12 cellular contexts compared by ENCODE assay signal in genomic region chr3:98561727-98562521, GRCh38. TPM values are rescaled to one million over a fixed set of nuclear protein-coding genes. Genes with fewer than 3 reads are reported as not detected.
DNase-seq lines count a peak whose midpoint lies in the region; ATAC-seq, FAIRE-seq and TF ChIP-seq lines count a peak whose summit lies in the region.
"Had no signal": no experiment of that assay in that cellular context is flagged by ENCODE, and none has a peak within 500 bp of the region (broad histone marks: within the 10 kb centered on the region; RNA-seq: fewer than 3 reads in every experiment).

No MANE protein-coding gene starts in this region.

- H2AFZ ChIP-seq in fibroblast of lung (ENCODE audit: low read length) (no peak overlapping the region), Karpas-422 (ENCODE audit: low read length) (no peak overlapping the region)
- H2AFZ ChIP-seq: parathyroid adenoma had no signal

- H3K4me2 ChIP-seq in fibroblast of lung (ENCODE audit: extremely low read depth, insufficient read depth, low read length) (no peak overlapping the region), Karpas-422 (ENCODE audit: low read depth, low read length, poor library complexity, severe bottlenecking) (no peak overlapping the region)

- TF ChIP-seq CTCF in fibroblast of lung (conservative IDR thresholded peaks at IDR 0.05 in 1 of 2, IDR thresholded peaks at IDR 0.05 in 1 of 2; ENCODE audit: low read depth in 1 of 2, low read length in 2 of 2) = no peak

- H4K20me1 ChIP-seq in fibroblast of lung (ENCODE audit: control insufficient read depth, extremely low read depth, insufficient read depth, low read length) (no peaks in the 10 kb centered on the region), Karpas-422 (ENCODE audit: insufficient read depth, low read depth, low read length) (no peaks in the 10 kb centered on the region)

- no peak overlapping the region for H3K27ac ChIP-seq in fibroblast of lung (ENCODE audit: insufficient read depth, low read length)
- H3K27ac ChIP-seq in Karpas-422 (ENCODE audit: low read length) = no peak overlapping the region
- H3K27ac ChIP-seq: parathyroid adenoma had no signal

- H3K4me1 ChIP-seq in fibroblast of lung (ENCODE audit: control insufficient read depth, extremely low read depth, insufficient read depth, low read length) (no peaks in the 10 kb centered on the region), HAP-1 (no peaks in the 10 kb centered on the region), Karpas-422 (ENCODE audit: low read length) (no peaks in the 10 kb centered on the region)
- H3K4me1 ChIP-seq: parathyroid adenoma had no signal

- in situ Hi-C loops in HAP-1 (cut with MboI; ENCODE audit: low sequenced_read_pairs) = no loop called here

- H3K9me3 ChIP-seq in fibroblast of lung (ENCODE audit: control insufficient read depth, insufficient read depth, low read depth, low read length) = no peaks in the 10 kb centered on the region
- no peaks in the 10 kb centered on the region for H3K9me3 ChIP-seq in HAP-1
- no peaks in the 10 kb centered on the region for H3K9me3 ChIP-seq in Karpas-422 (ENCODE audit: low read length)

- H3K36me3 ChIP-seq in fibroblast of lung (ENCODE audit: control insufficient read depth, insufficient read depth, low read length) = no peaks in the 10 kb centered on the region
- no peaks in the 10 kb centered on the region for H3K36me3 ChIP-seq in HAP-1 (replicated peaks)
- no peaks in the 10 kb centered on the region for H3K36me3 ChIP-seq in Karpas-422 (ENCODE audit: insufficient read depth, low read length)

- H3K79me2 ChIP-seq in fibroblast of lung (ENCODE audit: control insufficient read depth, insufficient read depth, low read length) (no peaks in the 10 kb centered on the region), Karpas-422 (ENCODE audit: low read length) (no peaks in the 10 kb centered on the region)
- H3K79me2 ChIP-seq: parathyroid adenoma had no signal

- H3K9ac ChIP-seq in fibroblast of lung (ENCODE audit: insufficient read depth, low read length) (no peak overlapping the region), Karpas-422 (ENCODE audit: low read length) (no peak overlapping the region)
- H3K9ac ChIP-seq: parathyroid adenoma had no signal

- peak; percentile 96 for FAIRE-seq in GM19239 (lab: Jason Lieb, UNC)
- FAIRE-seq: HepG2 had no signal

- no peaks in the 10 kb centered on the region for H3K9me2 ChIP-seq in Karpas-422 (replicated peaks; ENCODE audit: insufficient read depth, low read length)

- no peak overlapping the region for H3K4me3 ChIP-seq in fibroblast of lung (replicated peaks in 1 of 4; ENCODE audit: control extremely low read depth in 1 of 4, insufficient read depth in 1 of 4, low read depth in 3 of 4, low read length in 4 of 4)
- no peak overlapping the region for H3K4me3 ChIP-seq in HAP-1
- no peak overlapping the region for H3K4me3 ChIP-seq in Karpas-422 (ENCODE audit: low read length)

- H3K27me3 ChIP-seq in fibroblast of lung (ENCODE audit: control insufficient read depth, insufficient read depth, low read length) = no peaks in the 10 kb centered on the region
- 0 out of 2 replicates have a peak, but pooled peaks cover 3% of the 10 kb centered on the region for H3K27me3 ChIP-seq in HAP-1 (ENCODE audit: low read depth)
- H3K27me3 ChIP-seq in Karpas-422 (ENCODE audit: low read length) = no peaks in the 10 kb centered on the region

- no peak for ATAC-seq in GM19467 (IDR thresholded peaks at IDR 0.05; ENCODE audit: unreplicated experiment)
- ATAC-seq: HepG2 had no signal

- DNase-seq in Daoy (ENCODE audit: low read depth) (peak; percentile 58), GM19239 (ENCODE audit: insufficient read length, low spot score) (no peak), OCI-M1 (lab: John Stamatoyannopoulos, UW) (peak; percentile 21), fibroblast of lung (ENCODE audit: low read depth in 2 of 2) (peak; percentile 9 to 53), HAP-1 (ENCODE audit: low spot score in 2 of 2) (no peak), Karpas-422 (no peak), activated gamma-delta T cell (lab: John Stamatoyannopoulos, UW) (no peak)
- DNase-seq: cortex of kidney had no signal

RNA-seq across cellular contexts. Expression of gene GPR15, which starts 30.1 kb away (rescaled TPM):
- not detected in 2 replicates for total RNA-seq in Daoy (2014; rRNA removed; shearing (Covaris generic))
- total RNA-seq in fibroblast of lung = under 0.01 TPM in 1 of 2 replicates, not detected in the other
- not detected in 2 replicates for polyA plus RNA-seq in fibroblast of lung
- not detected in 2 replicates for polyA plus RNA-seq in fibroblast of lung (2012)
- not detected in 2 replicates for polyA minus RNA-seq in fibroblast of lung (ENCODE audit: low replicate concordance)
- total RNA-seq in Karpas-422 (2014; rRNA removed; shearing (Covaris generic); ENCODE audit: low replicate concordance) = not detected in 2 replicates
- total RNA-seq: G401, HepG2 had no signal
- polyA plus RNA-seq: HepG2 had no signal

RNA-seq across cellular contexts. Expression of gene CPOX, which starts 31.5 kb away (rescaled TPM):
- total RNA-seq in Daoy (2014; rRNA removed; shearing (Covaris generic)) = 53.9 and 58.9 TPM in 2 replicates
- total RNA-seq in fibroblast of lung = 24.1 and 25.1 TPM in 2 replicates
- polyA plus RNA-seq in fibroblast of lung = 16.7 and 17.3 TPM in 2 replicates
- 14.5 and 16.0 TPM in 2 replicates for polyA plus RNA-seq in fibroblast of lung (2012)
- 5.4 and 6.9 TPM in 2 replicates for polyA minus RNA-seq in fibroblast of lung (ENCODE audit: low replicate concordance)
- total RNA-seq in Karpas-422 (2014; rRNA removed; shearing (Covaris generic); ENCODE audit: low replicate concordance) = 7.8 and 11.6 TPM in 2 replicates

RNA-seq across cellular contexts. Expression of gene CLDND1, which starts 39.2 kb away (rescaled TPM):
- 258 and 296 TPM in 2 replicates for total RNA-seq in Daoy (2014; rRNA removed; shearing (Covaris generic))
- 71.4 and 76.8 TPM in 2 replicates for total RNA-seq in fibroblast of lung
- polyA plus RNA-seq in fibroblast of lung = 71.3 and 127 TPM in 2 replicates
- polyA plus RNA-seq in fibroblast of lung (2012) = 23.8 and 43.7 TPM in 2 replicates
- polyA minus RNA-seq in fibroblast of lung (ENCODE audit: low replicate concordance) = 16.5 and 56.6 TPM in 2 replicates
- total RNA-seq in Karpas-422 (2014; rRNA removed; shearing (Covaris generic); ENCODE audit: low replicate concordance) = 37.7 and 87.4 TPM in 2 replicates

Comparison
In these comparisons a context has a peak if more than half of its experiments do, and no peak if none do; other contexts are left out.
1. DNase-seq: peak in Daoy (single experiment), OCI-M1 (single experiment) and fibroblast of lung (2 of 2); none in GM19239 (single experiment), HAP-1 (0 of 2), Karpas-422 (single experiment) and activated gamma-delta T cell (single experiment).